ENCODE assay signal across 19 cellular contexts in the genomic region with DNA sequence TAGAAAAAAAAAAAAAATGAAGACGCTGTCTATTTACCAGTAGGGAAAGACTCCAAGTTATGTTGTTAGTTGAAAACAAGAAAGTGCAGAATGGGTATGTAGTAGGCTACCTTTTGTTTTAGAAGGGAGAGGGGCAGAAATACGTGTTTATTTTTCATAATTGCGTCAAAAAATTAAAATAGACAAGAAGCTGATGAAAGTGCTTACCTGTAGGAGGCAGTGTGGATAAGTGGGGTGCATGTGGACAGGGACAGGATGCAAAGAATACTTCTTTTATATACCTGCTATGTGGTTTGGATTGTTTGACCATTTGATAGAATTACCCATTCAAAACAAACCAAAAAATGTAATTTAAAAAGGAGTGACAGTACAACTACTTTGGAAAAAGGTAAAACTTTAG. TPM values are rescaled to one million over a fixed set of nuclear protein-coding genes. Genes with fewer than 3 reads are reported as not detected.
A peak's percentile ranks its signal among the peaks of the same experiment; 100 is the strongest.
DNase-seq lines count a peak whose midpoint lies in the region; TF ChIP-seq lines count a peak whose summit lies in the region.
"Had no signal": no experiment of that assay in that cellular context is flagged by ENCODE, and none has a peak within 500 bp of the region (broad histone marks: within the 10 kb centered on the region; RNA-seq: fewer than 3 reads in every experiment).

No MANE protein-coding gene starts in this region.

- peak; percentile 9 for DNase-seq in NAMALWA (ENCODE audit: low spot score)
- DNase-seq in choroid plexus epithelial cell (ENCODE audit: low read depth), result no peak
- DNase-seq in retinal pigment epithelial cell (ENCODE audit: low read depth), result no peak
- DNase-seq in lower leg skin (ENCODE audit: low spot score in 2 of 2), result no peak
- DNase-seq in NCI-H446 treated with DMSO at 0.1 percent for 48 hours (lab: John Stamatoyannopoulos, UW), result no peak
- no peak for DNase-seq in activated T-helper 2 cell treated with anti-CD3 and anti-CD28 coated beads, Interferon-gamma antibody, Interleukin-2, Interleukin-4, amounts not matched to agents 10 μg/mL and 5 μg/mL and 100 μg/mL, durations not matched to agents 14 hours and 24 hours and 36 hours (ENCODE audit: low spot score)
- DNase-seq in stimulated activated CD4-positive, alpha-beta T cell treated with anti-CD3 and anti-CD28 coated beads, Interleukin-12 subunit alpha, Interleukin-12 subunit beta, amount 100 ng/mL, for 4 hours, result no peak
- DNase-seq: activated CD4-positive, alpha-beta T cell treated with anti-CD3 and anti-CD28 coated beads, Interleukin-2, amount 10 ng/mL, durations not matched to agents 24 days and 14 days; cerebellar nuclear complex; MV-4-11; NCI-H187 treated with DMSO at 0.1 percent for 48 hours had no signal

- no peak overlapping the region for H3K4me3 Mint-ChIP-seq in activated T-helper 2 cell treated with anti-CD3 and anti-CD28 coated beads, Interferon-gamma antibody, Interleukin-2, Interleukin-4, amounts not matched to agents 10 μg/mL and 5 μg/mL and 100 μg/mL, durations not matched to agents 14 hours and 24 hours and 36 hours (ENCODE audit: low read depth)
- H3K4me3 Mint-ChIP-seq: activated CD4-positive, alpha-beta T cell treated with anti-CD3 and anti-CD28 coated beads, Interleukin-2, amount 10 ng/mL, durations not matched to agents 24 days and 14 days; activated naive CD4-positive, alpha-beta T cell treated with anti-CD3 and anti-CD28 coated beads, Interleukin-2, amount 50 U/mL, for 24 hours; B cell; type B pancreatic cell had no signal

- no peaks in the 10 kb centered on the region for H3K36me3 Mint-ChIP-seq in activated T-helper 2 cell treated with anti-CD3 and anti-CD28 coated beads, Interferon-gamma antibody, Interleukin-2, Interleukin-4, amounts not matched to agents 10 μg/mL and 5 μg/mL and 100 μg/mL, durations not matched to agents 14 hours and 24 hours and 36 hours (ENCODE audit: low read depth)
- H3K36me3 Mint-ChIP-seq: activated naive CD4-positive, alpha-beta T cell treated with anti-CD3 and anti-CD28 coated beads, Interleukin-2, amount 50 U/mL, for 24 hours; type B pancreatic cell had no signal

- H3K4me1 Mint-ChIP-seq in activated T-helper 2 cell treated with anti-CD3 and anti-CD28 coated beads, Interferon-gamma antibody, Interleukin-2, Interleukin-4, amounts not matched to agents 10 μg/mL and 5 μg/mL and 100 μg/mL, durations not matched to agents 14 hours and 24 hours and 36 hours (ENCODE audit: low read depth), result peaks cover 5% of the 10 kb centered on the region

- H3K4me3 ChIP-seq in GM12875 (ENCODE audit: low read depth, low read length) (no peak overlapping the region), choroid plexus epithelial cell (ENCODE audit: low read depth, low read length) (no peak overlapping the region), retinal pigment epithelial cell (ENCODE audit: low read length) (no peak overlapping the region), lower leg skin (ENCODE audit: low read depth, poor library complexity, severe bottlenecking) (no peak overlapping the region)
- H3K4me3 ChIP-seq: ascending aorta, K562 had no signal

- 85 to 92% methylated on average over 3 of the region's 3 CpGs for WGBS in lower leg skin, 2 donors

- intact Hi-C loops in lower leg skin (cut with DNase I; ENCODE audit: low total_unique reads), result no loop called here
- intact Hi-C loops in activated T-helper 2 cell treated with anti-CD3 and anti-CD28 coated beads, Interferon-gamma antibody, Interleukin-2, Interleukin-4, amounts not matched to agents 10 μg/mL and 5 μg/mL and 100 μg/mL, durations not matched to agents 14 hours and 24 hours and 36 hours (cut with micrococcal nuclease), result no loop called here

- no peak overlapping the region for H3K27ac Mint-ChIP-seq in activated T-helper 2 cell treated with anti-CD3 and anti-CD28 coated beads, Interferon-gamma antibody, Interleukin-2, Interleukin-4, amounts not matched to agents 10 μg/mL and 5 μg/mL and 100 μg/mL, durations not matched to agents 14 hours and 24 hours and 36 hours
- H3K27ac Mint-ChIP-seq: activated CD4-positive, alpha-beta T cell treated with anti-CD3 and anti-CD28 coated beads, Interleukin-2, amount 10 ng/mL, durations not matched to agents 24 days and 14 days; activated naive CD4-positive, alpha-beta T cell treated with anti-CD3 and anti-CD28 coated beads, Interleukin-2, amount 50 U/mL, for 24 hours; B cell; type B pancreatic cell had no signal

- no peaks in the 10 kb centered on the region for H3K9me3 Mint-ChIP-seq in activated T-helper 2 cell treated with anti-CD3 and anti-CD28 coated beads, Interferon-gamma antibody, Interleukin-2, Interleukin-4, amounts not matched to agents 10 μg/mL and 5 μg/mL and 100 μg/mL, durations not matched to agents 14 hours and 24 hours and 36 hours
- H3K9me3 Mint-ChIP-seq: activated CD4-positive, alpha-beta T cell treated with anti-CD3 and anti-CD28 coated beads, Interleukin-2, amount 10 ng/mL, durations not matched to agents 24 days and 14 days; activated naive CD4-positive, alpha-beta T cell treated with anti-CD3 and anti-CD28 coated beads, Interleukin-2, amount 50 U/mL, for 24 hours; type B pancreatic cell had no signal

- TF ChIP-seq CTCF in GM12875 (IDR thresholded peaks at IDR 0.05; ENCODE audit: borderline replicate concordance, insufficient read depth, low read depth, low read length), result peak; percentile 14; the same call in 1 of the 2 replicates
- TF ChIP-seq CTCF in choroid plexus epithelial cell (conservative IDR thresholded peaks at IDR 0.05; ENCODE audit: low read depth, low read length), result peak; percentile 39
- peak; percentile 28 for TF ChIP-seq CTCF in retinal pigment epithelial cell (conservative IDR thresholded peaks at IDR 0.05; ENCODE audit: low read depth, low read length)
- no peak for TF ChIP-seq CTCF in lower leg skin (IDR thresholded peaks at IDR 0.05)

- TF ChIP-seq POLR2A in lower leg skin (IDR thresholded peaks at IDR 0.05), result no peak

- H3K27me3 Mint-ChIP-seq in activated T-helper 2 cell treated with anti-CD3 and anti-CD28 coated beads, Interferon-gamma antibody, Interleukin-2, Interleukin-4, amounts not matched to agents 10 μg/mL and 5 μg/mL and 100 μg/mL, durations not matched to agents 14 hours and 24 hours and 36 hours (ENCODE audit: low read depth), result peaks cover 51% of the 10 kb centered on the region

RNA-seq across cellular contexts. Expression of a gene that starts 3.0 kb away (rescaled TPM):
- not detected for total RNA-seq in lower leg skin
- not detected in 2 replicates for total RNA-seq in activated T-helper 2 cell treated with anti-CD3 and anti-CD28 coated beads, Interferon-gamma antibody, Interleukin-2, Interleukin-4, amounts not matched to agents 10 μg/mL and 5 μg/mL and 100 μg/mL, durations not matched to agents 14 hours and 24 hours and 36 hours
- total RNA-seq: activated CD4-positive, alpha-beta T cell treated with anti-CD3 and anti-CD28 coated beads, Interleukin-2, amount 10 ng/mL, durations not matched to agents 24 days and 14 days; ascending aorta; B cell; H4; K562; T-helper 1 cell treated with Interleukin-12 subunit alpha and Interleukin-12 subunit beta and Interleukin-4 antibody, amounts not matched to agents 30 ng/mL and 1 ng/mL, for 36 hours had no signal

Comparison
In these comparisons a context has a peak if more than half of its experiments do, and no peak if none do; other contexts are left out.
1. CTCF ChIP-seq: peak in GM12875 (single experiment), choroid plexus epithelial cell (single experiment) and retinal pigment epithelial cell (single experiment); none in lower leg skin (0 of 3).